Comparison of ENCODE assay signal across 1 cellular context in the genomic region with DNA sequence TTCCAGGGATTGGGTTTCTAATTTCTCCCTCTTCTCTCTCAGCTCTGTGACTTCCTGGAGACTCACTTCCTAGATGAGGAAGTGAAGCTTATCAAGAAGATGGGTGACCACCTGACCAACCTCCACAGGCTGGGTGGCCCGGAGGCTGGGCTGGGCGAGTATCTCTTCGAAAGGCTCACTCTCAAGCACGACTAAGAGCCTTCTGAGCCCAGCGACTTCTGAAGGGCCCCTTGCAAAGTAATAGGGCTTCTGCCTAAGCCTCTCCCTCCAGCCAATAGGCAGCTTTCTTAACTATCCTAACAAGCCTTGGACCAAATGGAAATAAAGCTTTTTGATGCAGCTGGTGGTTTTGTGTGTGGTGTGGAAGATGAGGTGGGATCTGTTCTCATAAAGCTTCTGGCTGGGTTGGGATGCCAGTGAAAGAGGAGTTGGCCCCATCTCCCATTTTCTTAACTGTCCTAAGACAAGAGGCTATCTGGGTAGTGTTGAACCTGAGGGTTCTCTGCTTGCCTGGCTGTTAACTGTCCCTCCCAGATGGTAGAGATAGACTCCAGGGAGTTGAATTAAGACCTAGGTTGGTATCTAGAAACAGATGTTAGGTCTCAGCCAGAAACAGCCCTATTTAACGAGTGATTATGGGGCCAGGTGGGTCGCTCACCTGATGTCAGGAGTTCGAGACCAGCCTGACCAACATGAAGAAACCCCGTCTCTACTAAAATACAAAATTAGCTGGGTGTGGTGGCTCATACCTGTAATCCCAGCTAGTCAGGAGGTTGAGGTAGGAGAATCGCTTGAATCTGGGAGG.
TF ChIP-seq lines count a peak whose summit lies in the region.

No MANE protein-coding gene starts in this region.

TF ChIP-seq in WTC11, 78 proteins besides CTCF, POLR2A, EP300 and RAD21 (continued from another document):
- TF ChIP-seq, protein P1, sequence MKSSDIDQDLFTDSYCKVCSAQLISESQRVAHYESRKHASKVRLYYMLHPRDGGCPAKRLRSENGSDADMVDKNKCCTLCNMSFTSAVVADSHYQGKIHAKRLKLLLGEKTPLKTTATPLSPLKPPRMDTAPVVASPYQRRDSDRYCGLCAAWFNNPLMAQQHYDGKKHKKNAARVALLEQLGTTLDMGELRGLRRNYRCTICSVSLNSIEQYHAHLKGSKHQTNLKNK (CRISPR knock-in tag; IDR thresholded peaks at IDR 0.05): peak; percentile 60; the same call in 1 of the 2 replicates
- TF ChIP-seq EMX1 (CRISPR knock-in tag; IDR thresholded peaks at IDR 0.05) (0 out of 2 replicates have a peak, but pooled peaks have one; percentile 7), SMAD3 (CRISPR knock-in tag; IDR thresholded peaks at IDR 0.05; ENCODE audit: borderline replicate concordance) (no peak)
